1 cellular context compared by ENCODE assay signal in genomic region chr4:141335166-141335565, GRCh38.
TF ChIP-seq lines count a peak whose summit lies in the region.

No MANE protein-coding gene starts in this region.

TF ChIP-seq in K562, 482 proteins besides CTCF, POLR2A, EP300 and RAD21 (continued from another document):
- TF ChIP-seq, protein P1, sequence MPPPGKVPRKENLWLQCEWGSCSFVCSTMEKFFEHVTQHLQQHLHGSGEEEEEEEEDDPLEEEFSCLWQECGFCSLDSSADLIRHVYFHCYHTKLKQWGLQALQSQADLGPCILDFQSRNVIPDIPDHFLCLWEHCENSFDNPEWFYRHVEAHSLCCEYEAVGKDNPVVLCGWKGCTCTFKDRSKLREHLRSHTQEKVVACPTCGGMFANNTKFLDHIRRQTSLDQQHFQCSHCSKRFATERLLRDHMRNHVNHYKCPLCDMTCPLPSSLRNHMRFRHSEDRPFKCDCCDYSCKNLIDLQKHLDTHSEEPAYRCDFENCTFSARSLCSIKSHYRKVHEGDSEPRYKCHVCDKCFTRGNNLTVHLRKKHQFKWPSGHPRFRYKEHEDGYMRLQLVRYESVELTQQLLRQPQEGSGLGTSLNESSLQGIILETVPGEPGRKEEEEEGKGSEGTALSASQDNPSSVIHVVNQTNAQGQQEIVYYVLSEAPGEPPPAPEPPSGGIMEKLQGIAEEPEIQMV (tag; conservative IDR thresholded peaks at IDR 0.05; ENCODE audit: low read depth): no peak
- TF ChIP-seq CXXC5 (CRISPR knock-in tag; IDR thresholded peaks at IDR 0.05): no peak
- no peak for TF ChIP-seq ZNF785 (CRISPR knock-in tag; IDR thresholded peaks at IDR 0.05)
TF ChIP-seq in K562: peak in this region for 0.
